In genomic region chr10:31669367-31669766, GRCh38 we compare ENCODE assay signal across 24 cellular contexts.
DNase-seq lines count a peak whose midpoint lies in the region; ATAC-seq and TF ChIP-seq lines count a peak whose summit lies in the region.
"Had no signal": no experiment of that assay in that cellular context is flagged by ENCODE, and none has a peak within 500 bp of the region (broad histone marks: within the 10 kb centered on the region; RNA-seq: fewer than 3 reads in every experiment).

No MANE protein-coding gene starts in this region.

- H3K27me3 Mint-ChIP-seq in glutamatergic neuron (ENCODE audit: unreplicated experiment): no peaks in the 10 kb centered on the region
- H3K27me3 Mint-ChIP-seq: naive thymus-derived CD8-positive, alpha-beta T cell; type B pancreatic cell had no signal

- H3K4me3 Mint-ChIP-seq in glutamatergic neuron (ENCODE audit: unreplicated experiment): no peak overlapping the region
- H3K4me3 Mint-ChIP-seq: activated CD8-positive, alpha-beta memory T cell treated with anti-CD3 and anti-CD28 coated beads, Interleukin-2, amount 10 ng/mL, durations not matched to agents 7 days and 5 days; activated naive CD8-positive, alpha-beta T cell treated with anti-CD3 and anti-CD28 coated beads for 36 hours; H9; memory B cell; naive thymus-derived CD8-positive, alpha-beta T cell; T-cell; type B pancreatic cell had no signal

- H3K36me3 ChIP-seq in MG63: no peaks in the 10 kb centered on the region
- H3K36me3 ChIP-seq: pancreas had no signal

- no peaks in the 10 kb centered on the region for H3K27me3 ChIP-seq in MG63
- H3K27me3 ChIP-seq: pancreas had no signal

- H3K9me3 ChIP-seq in MG63: peaks cover 16% of the 10 kb centered on the region
- H3K9me3 ChIP-seq: pancreas had no signal

- H3K27ac ChIP-seq in caudate nucleus (ENCODE audit: low read depth, low read length) (peak overlapping the region; percentile 36), substantia nigra (ENCODE audit: low read depth, low read length, poor library complexity, severe bottlenecking) (peak overlapping the region; percentile 11)
- H3K27ac ChIP-seq: pancreas had no signal

- H3K36me3 Mint-ChIP-seq in glutamatergic neuron (ENCODE audit: unreplicated experiment): peaks cover 27% of the 10 kb centered on the region
- H3K36me3 Mint-ChIP-seq: activated CD8-positive, alpha-beta memory T cell treated with anti-CD3 and anti-CD28 coated beads, Interleukin-2, amount 10 ng/mL, durations not matched to agents 7 days and 5 days; activated naive CD8-positive, alpha-beta T cell treated with anti-CD3 and anti-CD28 coated beads for 36 hours; T-cell; type B pancreatic cell had no signal

- peaks cover 3% of the 10 kb centered on the region for H3K9me3 Mint-ChIP-seq in glutamatergic neuron (ENCODE audit: unreplicated experiment)

- no peak overlapping the region for H3K27ac Mint-ChIP-seq in glutamatergic neuron (ENCODE audit: unreplicated experiment)
- H3K27ac Mint-ChIP-seq: activated CD8-positive, alpha-beta memory T cell treated with anti-CD3 and anti-CD28 coated beads, Interleukin-2, amount 10 ng/mL, durations not matched to agents 7 days and 5 days; activated naive CD8-positive, alpha-beta T cell treated with anti-CD3 and anti-CD28 coated beads for 36 hours; activated T-helper 2 cell treated with anti-CD3 and anti-CD28 coated beads, Interferon-gamma antibody, Interleukin-2, Interleukin-4, amounts not matched to agents 10 μg/mL and 5 μg/mL and 100 μg/mL, durations not matched to agents 14 hours and 24 hours and 36 hours; H9; memory B cell; naive thymus-derived CD8-positive, alpha-beta T cell; T-cell; type B pancreatic cell had no signal

- no peak for ATAC-seq in HG02885 (IDR thresholded peaks at IDR 0.05; ENCODE audit: poor library complexity, unreplicated experiment)
- no peak for ATAC-seq in HG03108 (IDR thresholded peaks at IDR 0.05; ENCODE audit: unreplicated experiment)
- ATAC-seq: activated CD8-positive, alpha-beta memory T cell treated with anti-CD3 and anti-CD28 coated beads, Interleukin-2, amount 10 ng/mL, durations not matched to agents 7 days and 5 days; naive thymus-derived CD8-positive, alpha-beta T cell; pancreas; T-cell had no signal

- H3K4me1 Mint-ChIP-seq in glutamatergic neuron (ENCODE audit: low read depth, unreplicated experiment): peaks cover 6% of the 10 kb centered on the region
- H3K4me1 Mint-ChIP-seq: activated CD8-positive, alpha-beta memory T cell treated with anti-CD3 and anti-CD28 coated beads, Interleukin-2, amount 10 ng/mL, durations not matched to agents 7 days and 5 days; activated naive CD8-positive, alpha-beta T cell treated with anti-CD3 and anti-CD28 coated beads for 36 hours; memory B cell; naive thymus-derived CD8-positive, alpha-beta T cell; T-cell had no signal

- no peak for TF ChIP-seq CTCF in glutamatergic neuron (IDR thresholded peaks at IDR 0.05; ENCODE audit: partially characterized antibody, unreplicated experiment)

- no peak overlapping the region for H3K4me3 ChIP-seq in MG63
- H3K4me3 ChIP-seq: pancreas had no signal

- DNase-seq in MG63 (peak; percentile 84), caudate nucleus (lab: John Stamatoyannopoulos, UW) (peak in 42 of 61 donors; percentile 2 to 69 (median 30)), islet precursor cell (peak; percentile 10), substantia nigra (lab: John Stamatoyannopoulos, UW) (peak in 31 of 49 donors; percentile 10 to 72 (median 26)), glutamatergic neuron (no peak)
- DNase-seq: activated CD4-positive, alpha-beta T cell treated with anti-CD3 and anti-CD28 coated beads for 48 hours; activated CD8-positive, alpha-beta memory T cell treated with anti-CD3 and anti-CD28 coated beads, Interleukin-2, amount 10 ng/mL, durations not matched to agents 7 days and 5 days; activated naive CD8-positive, alpha-beta T cell treated with anti-CD3 and anti-CD28 coated beads for 36 hours; COR-L47; H9; kidney glomerular epithelial cell; naive thymus-derived CD8-positive, alpha-beta T cell; NCI-H1417; NCI-H774; pancreas; SHP77 treated with DMSO at 0.1 percent for 48 hours; stimulated activated CD4-positive, alpha-beta T cell treated with anti-CD3 and anti-CD28 coated beads, Interleukin-2, amount 100 ng/mL, for 24 hours; stimulated activated naive CD4-positive, alpha-beta T cell treated with Interleukin-2 at 50 U/mL for 16 hours; T-cell had no signal
